Comparison of ENCODE assay signal across 1 cellular context in the genomic region with DNA sequence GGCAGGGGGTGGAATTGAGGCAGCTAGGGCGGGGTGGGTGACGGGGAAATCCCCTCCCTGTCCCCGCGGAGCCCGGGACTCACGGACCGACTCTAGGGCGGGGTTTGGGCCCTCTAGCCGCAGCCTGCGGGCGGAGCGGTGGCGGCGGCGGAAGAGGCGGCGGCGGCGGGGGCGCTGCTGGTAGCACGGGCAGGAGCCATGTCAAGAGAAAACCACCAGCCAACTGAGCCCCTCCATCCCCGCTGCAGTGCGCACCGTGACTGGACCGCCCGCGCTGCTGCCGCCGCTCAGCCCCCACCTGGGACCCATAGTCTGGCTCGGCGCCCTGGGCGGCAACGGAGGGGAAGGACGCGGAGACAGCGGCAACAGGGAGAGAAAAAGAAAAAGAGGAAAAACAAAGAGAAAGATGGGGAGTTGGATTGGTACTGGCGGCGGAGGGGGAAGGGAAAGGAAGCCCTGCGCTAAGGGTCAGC.
TF ChIP-seq lines count a peak whose summit lies in the region.

No MANE protein-coding gene starts in this region.

TF ChIP-seq in HepG2, 621 proteins besides CTCF, POLR2A, EP300 and RAD21 (continued from another document and continues in another):
- TF ChIP-seq SP1 (IDR thresholded peaks at IDR 0.05) (no peak), SP1 (CRISPR knock-in tag; IDR thresholded peaks at IDR 0.05) (no peak), ASH2L (IDR thresholded peaks at IDR 0.05; ENCODE audit: insufficient read length, low read depth, low read length) (no peak), ZNF776 (CRISPR knock-in tag; IDR thresholded peaks at IDR 0.05) (peak; percentile 64; the same call in 1 of the 2 replicates), CREM (IDR thresholded peaks at IDR 0.05) (no peak), CREM (CRISPR knock-in tag; IDR thresholded peaks at IDR 0.05) (no peak), FIP1L1 (IDR thresholded peaks at IDR 0.05; ENCODE audit: borderline replicate concordance, insufficient read depth, low read depth, low read length) (0 out of 2 replicates have a peak, but pooled peaks have one; percentile 27), ZNF431 (CRISPR knock-in tag; IDR thresholded peaks at IDR 0.05; ENCODE audit: borderline replicate concordance, low read depth) (no peak), MTF2 (CRISPR knock-in tag; IDR thresholded peaks at IDR 0.05; ENCODE audit: borderline replicate concordance) (no peak), PLRG1 (conservative IDR thresholded peaks at IDR 0.05) (no peak), AGO2 (optimal IDR thresholded peaks at IDR 0.05; ENCODE audit: low read depth, low read length) (peak; percentile 99), SOX6 (IDR thresholded peaks at IDR 0.05) (no peak), SOX6 (CRISPR knock-in tag; IDR thresholded peaks at IDR 0.05) (no peak; the same call in 1 of the 2 replicates), TGIF2 (CRISPR knock-in tag; IDR thresholded peaks at IDR 0.05) (no peak), TCF12 (IDR thresholded peaks at IDR 0.05) (no peak), TCF12 (CRISPR knock-in tag; IDR thresholded peaks at IDR 0.05) (no peak; the same call in 1 of the 2 replicates), NFYB (CRISPR knock-in tag; IDR thresholded peaks at IDR 0.05) (peak; percentile 3; the same call in 1 of the 2 replicates), ZSCAN21 (CRISPR knock-in tag; IDR thresholded peaks at IDR 0.05; ENCODE audit: borderline replicate concordance) (0 out of 2 replicates have a peak, but pooled peaks have one; percentile 60), U2AF1 (optimal IDR thresholded peaks at IDR 0.05; ENCODE audit: low read depth, low read length) (peak; percentile 29), ZNF652 (CRISPR knock-in tag; IDR thresholded peaks at IDR 0.05; ENCODE audit: borderline replicate concordance, low read depth) (no peak), DNMT3B (CRISPR knock-in tag; conservative IDR thresholded peaks at IDR 0.05) (no peak), MIER3 (CRISPR knock-in tag; IDR thresholded peaks at IDR 0.05; ENCODE audit: borderline replicate concordance) (no peak), SNAPC2 (CRISPR knock-in tag; IDR thresholded peaks at IDR 0.05) (no peak), ZNF614 (CRISPR knock-in tag; IDR thresholded peaks at IDR 0.05; ENCODE audit: borderline replicate concordance) (no peak), RXRA (CRISPR knock-in tag; IDR thresholded peaks at IDR 0.05) (0 out of 2 replicates have a peak, but pooled peaks have one; percentile 5), FOSL1 (CRISPR knock-in tag; IDR thresholded peaks at IDR 0.05; ENCODE audit: borderline replicate concordance) (no peak), ZNF44 (CRISPR knock-in tag; IDR thresholded peaks at IDR 0.05) (no peak), ZNF746 (CRISPR knock-in tag; IDR thresholded peaks at IDR 0.05) (peak; percentile 31; the same call in 1 of the 2 replicates), HHEX (CRISPR knock-in tag; IDR thresholded peaks at IDR 0.05) (no peak), ZNF775 (CRISPR knock-in tag; IDR thresholded peaks at IDR 0.05; ENCODE audit: borderline replicate concordance) (no peak), SALL2 (CRISPR knock-in tag; IDR thresholded peaks at IDR 0.05) (no peak), ZBTB20 (CRISPR knock-in tag; IDR thresholded peaks at IDR 0.05; ENCODE audit: borderline replicate concordance, low read depth) (no peak), ZNF205 (CRISPR knock-in tag; IDR thresholded peaks at IDR 0.05) (no peak), MYC (CRISPR knock-in tag; IDR thresholded peaks at IDR 0.05; ENCODE audit: borderline replicate concordance) (no peak; the same call in 1 of the 2 replicates), ZNF607 (CRISPR knock-in tag; IDR thresholded peaks at IDR 0.05; ENCODE audit: borderline replicate concordance) (no peak), NRL (CRISPR knock-in tag; IDR thresholded peaks at IDR 0.05; ENCODE audit: borderline replicate concordance) (no peak)
- TF ChIP-seq, protein P1, sequence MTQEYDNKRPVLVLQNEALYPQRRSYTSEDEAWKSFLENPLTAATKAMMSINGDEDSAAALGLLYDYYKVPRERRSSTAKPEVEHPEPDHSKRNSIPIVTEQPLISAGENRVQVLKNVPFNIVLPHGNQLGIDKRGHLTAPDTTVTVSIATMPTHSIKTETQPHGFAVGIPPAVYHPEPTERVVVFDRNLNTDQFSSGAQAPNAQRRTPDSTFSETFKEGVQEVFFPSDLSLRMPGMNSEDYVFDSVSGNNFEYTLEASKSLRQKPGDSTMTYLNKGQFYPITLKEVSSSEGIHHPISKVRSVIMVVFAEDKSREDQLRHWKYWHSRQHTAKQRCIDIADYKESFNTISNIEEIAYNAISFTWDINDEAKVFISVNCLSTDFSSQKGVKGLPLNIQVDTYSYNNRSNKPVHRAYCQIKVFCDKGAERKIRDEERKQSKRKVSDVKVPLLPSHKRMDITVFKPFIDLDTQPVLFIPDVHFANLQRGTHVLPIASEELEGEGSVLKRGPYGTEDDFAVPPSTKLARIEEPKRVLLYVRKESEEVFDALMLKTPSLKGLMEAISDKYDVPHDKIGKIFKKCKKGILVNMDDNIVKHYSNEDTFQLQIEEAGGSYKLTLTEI (CRISPR knock-in tag; conservative IDR thresholded peaks at IDR 0.05) = no peak
- TF ChIP-seq, protein P2, sequence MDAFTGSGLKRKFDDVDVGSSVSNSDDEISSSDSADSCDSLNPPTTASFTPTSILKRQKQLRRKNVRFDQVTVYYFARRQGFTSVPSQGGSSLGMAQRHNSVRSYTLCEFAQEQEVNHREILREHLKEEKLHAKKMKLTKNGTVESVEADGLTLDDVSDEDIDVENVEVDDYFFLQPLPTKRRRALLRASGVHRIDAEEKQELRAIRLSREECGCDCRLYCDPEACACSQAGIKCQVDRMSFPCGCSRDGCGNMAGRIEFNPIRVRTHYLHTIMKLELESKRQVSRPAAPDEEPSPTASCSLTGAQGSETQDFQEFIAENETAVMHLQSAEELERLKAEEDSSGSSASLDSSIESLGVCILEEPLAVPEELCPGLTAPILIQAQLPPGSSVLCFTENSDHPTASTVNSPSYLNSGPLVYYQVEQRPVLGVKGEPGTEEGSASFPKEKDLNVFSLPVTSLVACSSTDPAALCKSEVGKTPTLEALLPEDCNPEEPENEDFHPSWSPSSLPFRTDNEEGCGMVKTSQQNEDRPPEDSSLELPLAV (CRISPR knock-in tag; conservative IDR thresholded peaks at IDR 0.05; ENCODE audit: low read depth) = no peak
- TF ChIP-seq, protein P3, sequence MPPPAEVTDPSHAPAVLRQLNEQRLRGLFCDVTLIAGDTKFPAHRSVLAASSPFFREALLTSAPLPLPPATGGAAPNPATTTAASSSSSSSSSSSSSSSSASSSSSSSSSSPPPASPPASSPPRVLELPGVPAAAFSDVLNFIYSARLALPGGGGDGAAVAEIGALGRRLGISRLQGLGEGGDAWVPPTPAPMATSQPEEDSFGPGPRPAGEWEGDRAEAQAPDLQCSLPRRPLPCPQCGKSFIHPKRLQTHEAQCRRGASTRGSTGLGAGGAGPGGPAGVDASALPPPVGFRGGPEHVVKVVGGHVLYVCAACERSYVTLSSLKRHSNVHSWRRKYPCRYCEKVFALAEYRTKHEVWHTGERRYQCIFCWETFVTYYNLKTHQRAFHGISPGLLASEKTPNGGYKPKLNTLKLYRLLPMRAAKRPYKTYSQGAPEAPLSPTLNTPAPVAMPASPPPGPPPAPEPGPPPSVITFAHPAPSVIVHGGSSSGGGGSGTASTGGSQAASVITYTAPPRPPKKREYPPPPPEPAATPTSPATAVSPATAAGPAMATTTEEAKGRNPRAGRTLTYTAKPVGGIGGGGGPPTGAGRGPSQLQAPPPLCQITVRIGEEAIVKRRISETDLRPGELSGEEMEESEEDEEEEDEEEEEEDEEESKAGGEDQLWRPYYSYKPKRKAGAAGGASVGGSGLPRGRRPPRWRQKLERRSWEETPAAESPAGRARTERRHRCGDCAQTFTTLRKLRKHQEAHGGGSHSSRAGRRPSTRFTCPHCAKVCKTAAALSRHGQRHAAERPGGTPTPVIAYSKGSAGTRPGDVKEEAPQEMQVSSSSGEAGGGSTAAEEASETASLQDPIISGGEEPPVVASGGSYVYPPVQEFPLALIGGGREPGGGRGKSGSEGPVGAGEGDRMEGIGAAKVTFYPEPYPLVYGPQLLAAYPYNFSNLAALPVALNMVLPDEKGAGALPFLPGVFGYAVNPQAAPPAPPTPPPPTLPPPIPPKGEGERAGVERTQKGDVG (CRISPR knock-in tag; IDR thresholded peaks at IDR 0.05; ENCODE audit: borderline replicate concordance) = no peak
- TF ChIP-seq, protein P4, sequence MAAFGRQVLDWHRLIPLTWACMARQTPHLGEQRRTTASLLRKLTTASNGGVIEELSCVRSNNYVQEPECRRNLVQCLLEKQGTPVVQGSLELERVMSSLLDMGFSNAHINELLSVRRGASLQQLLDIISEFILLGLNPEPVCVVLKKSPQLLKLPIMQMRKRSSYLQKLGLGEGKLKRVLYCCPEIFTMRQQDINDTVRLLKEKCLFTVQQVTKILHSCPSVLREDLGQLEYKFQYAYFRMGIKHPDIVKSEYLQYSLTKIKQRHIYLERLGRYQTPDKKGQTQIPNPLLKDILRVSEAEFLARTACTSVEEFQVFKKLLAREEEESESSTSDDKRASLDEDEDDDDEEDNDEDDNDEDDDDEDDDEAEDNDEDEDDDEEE (CRISPR knock-in tag; IDR thresholded peaks at IDR 0.05) = no peak
- TF ChIP-seq, protein P5, sequence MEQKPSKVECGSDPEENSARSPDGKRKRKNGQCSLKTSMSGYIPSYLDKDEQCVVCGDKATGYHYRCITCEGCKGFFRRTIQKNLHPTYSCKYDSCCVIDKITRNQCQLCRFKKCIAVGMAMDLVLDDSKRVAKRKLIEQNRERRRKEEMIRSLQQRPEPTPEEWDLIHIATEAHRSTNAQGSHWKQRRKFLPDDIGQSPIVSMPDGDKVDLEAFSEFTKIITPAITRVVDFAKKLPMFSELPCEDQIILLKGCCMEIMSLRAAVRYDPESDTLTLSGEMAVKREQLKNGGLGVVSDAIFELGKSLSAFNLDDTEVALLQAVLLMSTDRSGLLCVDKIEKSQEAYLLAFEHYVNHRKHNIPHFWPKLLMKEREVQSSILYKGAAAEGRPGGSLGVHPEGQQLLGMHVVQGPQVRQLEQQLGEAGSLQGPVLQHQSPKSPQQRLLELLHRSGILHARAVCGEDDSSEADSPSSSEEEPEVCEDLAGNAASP (CRISPR knock-in tag; IDR thresholded peaks at IDR 0.05; ENCODE audit: borderline replicate concordance) = no peak
- TF ChIP-seq, protein P6, sequence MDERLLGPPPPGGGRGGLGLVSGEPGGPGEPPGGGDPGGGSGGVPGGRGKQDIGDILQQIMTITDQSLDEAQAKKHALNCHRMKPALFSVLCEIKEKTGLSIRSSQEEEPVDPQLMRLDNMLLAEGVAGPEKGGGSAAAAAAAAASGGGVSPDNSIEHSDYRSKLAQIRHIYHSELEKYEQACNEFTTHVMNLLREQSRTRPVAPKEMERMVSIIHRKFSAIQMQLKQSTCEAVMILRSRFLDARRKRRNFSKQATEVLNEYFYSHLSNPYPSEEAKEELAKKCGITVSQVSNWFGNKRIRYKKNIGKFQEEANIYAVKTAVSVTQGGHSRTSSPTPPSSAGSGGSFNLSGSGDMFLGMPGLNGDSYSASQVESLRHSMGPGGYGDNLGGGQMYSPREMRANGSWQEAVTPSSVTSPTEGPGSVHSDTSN (CRISPR knock-in tag; IDR thresholded peaks at IDR 0.05) = no peak
- TF ChIP-seq, protein P7, sequence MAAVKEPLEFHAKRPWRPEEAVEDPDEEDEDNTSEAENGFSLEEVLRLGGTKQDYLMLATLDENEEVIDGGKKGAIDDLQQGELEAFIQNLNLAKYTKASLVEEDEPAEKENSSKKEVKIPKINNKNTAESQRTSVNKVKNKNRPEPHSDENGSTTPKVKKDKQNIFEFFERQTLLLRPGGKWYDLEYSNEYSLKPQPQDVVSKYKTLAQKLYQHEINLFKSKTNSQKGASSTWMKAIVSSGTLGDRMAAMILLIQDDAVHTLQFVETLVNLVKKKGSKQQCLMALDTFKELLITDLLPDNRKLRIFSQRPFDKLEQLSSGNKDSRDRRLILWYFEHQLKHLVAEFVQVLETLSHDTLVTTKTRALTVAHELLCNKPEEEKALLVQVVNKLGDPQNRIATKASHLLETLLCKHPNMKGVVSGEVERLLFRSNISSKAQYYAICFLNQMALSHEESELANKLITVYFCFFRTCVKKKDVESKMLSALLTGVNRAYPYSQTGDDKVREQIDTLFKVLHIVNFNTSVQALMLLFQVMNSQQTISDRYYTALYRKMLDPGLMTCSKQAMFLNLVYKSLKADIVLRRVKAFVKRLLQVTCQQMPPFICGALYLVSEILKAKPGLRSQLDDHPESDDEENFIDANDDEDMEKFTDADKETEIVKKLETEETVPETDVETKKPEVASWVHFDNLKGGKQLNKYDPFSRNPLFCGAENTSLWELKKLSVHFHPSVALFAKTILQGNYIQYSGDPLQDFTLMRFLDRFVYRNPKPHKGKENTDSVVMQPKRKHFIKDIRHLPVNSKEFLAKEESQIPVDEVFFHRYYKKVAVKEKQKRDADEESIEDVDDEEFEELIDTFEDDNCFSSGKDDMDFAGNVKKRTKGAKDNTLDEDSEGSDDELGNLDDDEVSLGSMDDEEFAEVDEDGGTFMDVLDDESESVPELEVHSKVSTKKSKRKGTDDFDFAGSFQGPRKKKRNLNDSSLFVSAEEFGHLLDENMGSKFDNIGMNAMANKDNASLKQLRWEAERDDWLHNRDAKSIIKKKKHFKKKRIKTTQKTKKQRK (IDR thresholded peaks at IDR 0.05; ENCODE audit: low read length) = no peak
- TF ChIP-seq, protein P8, sequence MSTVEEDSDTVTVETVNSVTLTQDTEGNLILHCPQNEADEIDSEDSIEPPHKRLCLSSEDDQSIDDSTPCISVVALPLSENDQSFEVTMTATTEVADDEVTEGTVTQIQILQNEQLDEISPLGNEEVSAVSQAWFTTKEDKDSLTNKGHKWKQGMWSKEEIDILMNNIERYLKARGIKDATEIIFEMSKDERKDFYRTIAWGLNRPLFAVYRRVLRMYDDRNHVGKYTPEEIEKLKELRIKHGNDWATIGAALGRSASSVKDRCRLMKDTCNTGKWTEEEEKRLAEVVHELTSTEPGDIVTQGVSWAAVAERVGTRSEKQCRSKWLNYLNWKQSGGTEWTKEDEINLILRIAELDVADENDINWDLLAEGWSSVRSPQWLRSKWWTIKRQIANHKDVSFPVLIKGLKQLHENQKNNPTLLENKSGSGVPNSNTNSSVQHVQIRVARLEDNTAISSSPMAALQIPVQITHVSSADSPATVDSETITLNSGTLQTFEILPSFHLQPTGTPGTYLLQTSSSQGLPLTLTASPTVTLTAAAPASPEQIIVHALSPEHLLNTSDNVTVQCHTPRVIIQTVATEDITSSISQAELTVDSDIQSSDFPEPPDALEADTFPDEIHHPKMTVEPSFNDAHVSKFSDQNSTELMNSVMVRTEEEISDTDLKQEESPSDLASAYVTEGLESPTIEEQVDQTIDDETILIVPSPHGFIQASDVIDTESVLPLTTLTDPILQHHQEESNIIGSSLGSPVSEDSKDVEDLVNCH (CRISPR knock-in tag; IDR thresholded peaks at IDR 0.05) = no peak
- TF ChIP-seq, protein P9, sequence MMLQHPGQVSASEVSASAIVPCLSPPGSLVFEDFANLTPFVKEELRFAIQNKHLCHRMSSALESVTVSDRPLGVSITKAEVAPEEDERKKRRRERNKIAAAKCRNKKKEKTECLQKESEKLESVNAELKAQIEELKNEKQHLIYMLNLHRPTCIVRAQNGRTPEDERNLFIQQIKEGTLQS (CRISPR knock-in tag; IDR thresholded peaks at IDR 0.05) = no peak
- TF ChIP-seq, protein P10, sequence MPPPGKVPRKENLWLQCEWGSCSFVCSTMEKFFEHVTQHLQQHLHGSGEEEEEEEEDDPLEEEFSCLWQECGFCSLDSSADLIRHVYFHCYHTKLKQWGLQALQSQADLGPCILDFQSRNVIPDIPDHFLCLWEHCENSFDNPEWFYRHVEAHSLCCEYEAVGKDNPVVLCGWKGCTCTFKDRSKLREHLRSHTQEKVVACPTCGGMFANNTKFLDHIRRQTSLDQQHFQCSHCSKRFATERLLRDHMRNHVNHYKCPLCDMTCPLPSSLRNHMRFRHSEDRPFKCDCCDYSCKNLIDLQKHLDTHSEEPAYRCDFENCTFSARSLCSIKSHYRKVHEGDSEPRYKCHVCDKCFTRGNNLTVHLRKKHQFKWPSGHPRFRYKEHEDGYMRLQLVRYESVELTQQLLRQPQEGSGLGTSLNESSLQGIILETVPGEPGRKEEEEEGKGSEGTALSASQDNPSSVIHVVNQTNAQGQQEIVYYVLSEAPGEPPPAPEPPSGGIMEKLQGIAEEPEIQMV (CRISPR knock-in tag; IDR thresholded peaks at IDR 0.05; ENCODE audit: low read depth) = no peak
